In genomic region chr6:151675746-151676459, GRCh38 we compare ENCODE assay signal across 8 cellular contexts.
DNase-seq lines count a peak whose midpoint lies in the region; ATAC-seq and TF ChIP-seq lines count a peak whose summit lies in the region.

No MANE protein-coding gene starts in this region.

- TF ChIP-seq CTCF in GM12864 (IDR thresholded peaks at IDR 0.05; ENCODE audit: low read depth, low read length, missing control alignments), result peak; percentile 96

- ATAC-seq in GM21576 (IDR thresholded peaks at IDR 0.05; ENCODE audit: unreplicated experiment), result peak; percentile 92

- H3K4me3 ChIP-seq in GM12864 (ENCODE audit: low read depth, low read length), result no peak overlapping the region

- no peak for DNase-seq in GM12864 (ENCODE audit: low read depth)
- peak; percentile 76 for DNase-seq in HuH-7.5 (ENCODE audit: low spot score)
- peak; percentile 20 for DNase-seq in T follicular helper cell (ENCODE audit: low read depth)
- DNase-seq in astrocyte of the hippocampus (ENCODE audit: low read depth, low spot score), result peak; percentile 46
- peak; percentile 44 for DNase-seq in kidney glomerular epithelial cell (lab: John Stamatoyannopoulos, UW)
- peak; percentile 3 for DNase-seq in stimulated activated CD8-positive, alpha-beta memory T cell treated with anti-CD3 and anti-CD28 coated beads, Interleukin-12 subunit alpha, Interleukin-12 subunit beta, amount 100 ng/mL, for 4 hours (ENCODE audit: low read depth)
- no peak for DNase-seq in NCI-H2029 (lab: John Stamatoyannopoulos, UW)

Comparison
In these comparisons a context has a peak if more than half of its experiments do, and no peak if none do; other contexts are left out.
1. DNase-seq: peak in HuH-7.5 (single experiment), T follicular helper cell (single experiment), astrocyte of the hippocampus (single experiment), kidney glomerular epithelial cell (single experiment) and stimulated activated CD8-positive, alpha-beta memory T cell treated with anti-CD3 and anti-CD28 coated beads, Interleukin-12 subunit alpha, Interleukin-12 subunit beta, amount 100 ng/mL, for 4 hours (single experiment); none in GM12864 (single experiment) and NCI-H2029 (single experiment).